ENCODE assay signal across 16 cellular contexts in genomic region chr9:120424248-120424647, GRCh38.
"Had no signal": no experiment of that assay in that cellular context is flagged by ENCODE, and none has a peak within 500 bp of the region (broad histone marks: within the 10 kb centered on the region; RNA-seq: fewer than 3 reads in every experiment).

No MANE protein-coding gene starts in this region.

- H3K36me3 ChIP-seq: ovary had no signal

- H3K4me3 ChIP-seq: ovary, psoas muscle, tibial artery had no signal

- H3K27ac ChIP-seq: ovary, psoas muscle, tibial artery had no signal

- H3K9me3 ChIP-seq: ovary, psoas muscle, tibial artery had no signal

- H3K27me3 ChIP-seq: ovary, tibial artery had no signal

- H3K4me1 ChIP-seq: psoas muscle, tibial artery had no signal

- DNase-seq: activated CD4-positive, alpha-beta memory T cell treated with anti-CD3 and anti-CD28 coated beads for 36 hours; activated CD4-positive, alpha-beta T cell treated with anti-CD3 and anti-CD28 coated beads for 48 hours; activated effector memory CD4-positive, alpha-beta T cell treated with anti-CD3 and anti-CD28 coated beads, Interleukin-2, amount 50 U/mL, for 16 hours; activated naive CD4-positive, alpha-beta T cell treated with anti-CD3 and anti-CD28 coated beads, Interleukin-2, amount 10 ng/mL, durations not matched to agents 7 days and 5 days; activated T-cell treated with anti-CD3 and anti-CD28 coated beads, Interleukin-2, amount 50 U/mL, for 48 hours; amygdala; cortex of kidney; erythroblast; hippocampal formation; left ventricle myocardium superior; ovary; psoas muscle; right cardiac atrium; stimulated activated CD4-positive, alpha-beta T cell treated with anti-CD3 and anti-CD28 coated beads, Interleukin-1b, Interleukin-23, amount 100 ng/mL, for 48 hours; substantia nigra; tibial artery had no signal
